Comparison of ENCODE assay signal across 1 cellular context in the genomic region with DNA sequence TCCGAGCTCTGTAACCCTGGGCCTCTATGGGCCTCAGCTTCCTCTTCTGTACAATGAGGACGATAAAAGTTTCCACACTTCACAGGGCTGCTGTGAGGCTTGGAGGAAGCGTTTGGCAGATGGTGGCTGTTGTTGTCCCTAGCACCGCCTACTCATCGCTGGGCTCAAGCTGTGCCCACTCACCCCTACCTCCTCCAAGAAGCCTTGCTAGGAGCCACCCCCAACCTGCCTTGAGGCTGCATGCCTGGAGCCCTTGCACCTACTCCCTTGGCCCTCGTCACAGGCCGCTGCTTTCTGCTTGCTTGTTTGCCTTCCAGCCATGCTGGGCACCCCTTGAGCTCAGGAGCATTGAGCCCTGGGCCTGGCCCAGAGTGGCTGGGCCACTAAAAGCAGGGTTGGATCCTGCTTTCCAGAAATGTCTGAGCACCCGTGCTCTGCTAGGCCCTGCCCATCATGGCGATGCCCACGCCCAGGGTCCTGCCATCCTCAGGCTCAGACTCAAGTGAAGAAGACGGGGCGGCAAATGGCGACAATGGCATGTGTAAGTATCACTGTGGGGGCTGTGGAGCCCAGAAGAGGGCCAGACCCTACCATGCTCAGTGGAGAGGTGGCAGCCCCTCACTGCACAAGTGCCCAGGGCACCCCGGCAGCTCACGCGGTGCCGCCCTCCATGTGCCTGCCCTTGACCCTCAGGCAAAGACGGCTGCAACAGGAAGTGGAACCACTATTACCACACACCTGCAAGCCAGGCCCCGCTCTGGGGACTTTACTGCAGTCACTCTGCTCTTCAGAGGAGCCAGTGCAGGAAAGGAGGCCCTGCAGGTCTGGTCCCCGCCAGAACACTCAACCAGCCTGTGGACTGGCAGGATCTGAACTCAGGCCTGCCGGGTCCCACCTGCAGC.
TF ChIP-seq lines count a peak whose summit lies in the region.

No MANE protein-coding gene starts in this region.

TF ChIP-seq in SK-N-SH, 30 proteins besides CTCF, POLR2A, EP300 and RAD21:
- TF ChIP-seq TEAD4 (IDR thresholded peaks at IDR 0.05; ENCODE audit: borderline replicate concordance, insufficient read depth) (no peak), TAF1 (IDR thresholded peaks at IDR 0.05; ENCODE audit: borderline replicate concordance, low read depth, low read length) (no peak), FOXJ3 (CRISPR knock-in tag; IDR thresholded peaks at IDR 0.05) (no peak), POLR2AphosphoS5 (IDR thresholded peaks at IDR 0.05; ENCODE audit: low read depth, low read length) (no peak), NRF1 (IDR thresholded peaks at IDR 0.05; ENCODE audit: low read depth, low read length) (no peak), GABPA (IDR thresholded peaks at IDR 0.05; ENCODE audit: low read depth) (no peak), MEF2A (IDR thresholded peaks at IDR 0.05; ENCODE audit: borderline replicate concordance, low read depth) (no peak), MXI1 (IDR thresholded peaks at IDR 0.05; ENCODE audit: low read depth, low read length) (no peak), JUND (IDR thresholded peaks at IDR 0.05) (no peak), FOXM1 (IDR thresholded peaks at IDR 0.05; ENCODE audit: low read depth) (no peak), RFX5 (IDR thresholded peaks at IDR 0.05; ENCODE audit: low read length) (no peak), SIN3A (IDR thresholded peaks at IDR 0.05; ENCODE audit: borderline replicate concordance, low read depth, low read length) (no peak)
- TF ChIP-seq, protein P1, sequence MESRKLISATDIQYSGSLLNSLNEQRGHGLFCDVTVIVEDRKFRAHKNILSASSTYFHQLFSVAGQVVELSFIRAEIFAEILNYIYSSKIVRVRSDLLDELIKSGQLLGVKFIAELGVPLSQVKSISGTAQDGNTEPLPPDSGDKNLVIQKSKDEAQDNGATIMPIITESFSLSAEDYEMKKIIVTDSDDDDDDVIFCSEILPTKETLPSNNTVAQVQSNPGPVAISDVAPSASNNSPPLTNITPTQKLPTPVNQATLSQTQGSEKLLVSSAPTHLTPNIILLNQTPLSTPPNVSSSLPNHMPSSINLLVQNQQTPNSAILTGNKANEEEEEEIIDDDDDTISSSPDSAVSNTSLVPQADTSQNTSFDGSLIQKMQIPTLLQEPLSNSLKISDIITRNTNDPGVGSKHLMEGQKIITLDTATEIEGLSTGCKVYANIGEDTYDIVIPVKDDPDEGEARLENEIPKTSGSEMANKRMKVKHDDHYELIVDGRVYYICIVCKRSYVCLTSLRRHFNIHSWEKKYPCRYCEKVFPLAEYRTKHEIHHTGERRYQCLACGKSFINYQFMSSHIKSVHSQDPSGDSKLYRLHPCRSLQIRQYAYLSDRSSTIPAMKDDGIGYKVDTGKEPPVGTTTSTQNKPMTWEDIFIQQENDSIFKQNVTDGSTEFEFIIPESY (IDR thresholded peaks at IDR 0.05; ENCODE audit: borderline replicate concordance, low read depth), result no peak
- TF ChIP-seq, protein P2, sequence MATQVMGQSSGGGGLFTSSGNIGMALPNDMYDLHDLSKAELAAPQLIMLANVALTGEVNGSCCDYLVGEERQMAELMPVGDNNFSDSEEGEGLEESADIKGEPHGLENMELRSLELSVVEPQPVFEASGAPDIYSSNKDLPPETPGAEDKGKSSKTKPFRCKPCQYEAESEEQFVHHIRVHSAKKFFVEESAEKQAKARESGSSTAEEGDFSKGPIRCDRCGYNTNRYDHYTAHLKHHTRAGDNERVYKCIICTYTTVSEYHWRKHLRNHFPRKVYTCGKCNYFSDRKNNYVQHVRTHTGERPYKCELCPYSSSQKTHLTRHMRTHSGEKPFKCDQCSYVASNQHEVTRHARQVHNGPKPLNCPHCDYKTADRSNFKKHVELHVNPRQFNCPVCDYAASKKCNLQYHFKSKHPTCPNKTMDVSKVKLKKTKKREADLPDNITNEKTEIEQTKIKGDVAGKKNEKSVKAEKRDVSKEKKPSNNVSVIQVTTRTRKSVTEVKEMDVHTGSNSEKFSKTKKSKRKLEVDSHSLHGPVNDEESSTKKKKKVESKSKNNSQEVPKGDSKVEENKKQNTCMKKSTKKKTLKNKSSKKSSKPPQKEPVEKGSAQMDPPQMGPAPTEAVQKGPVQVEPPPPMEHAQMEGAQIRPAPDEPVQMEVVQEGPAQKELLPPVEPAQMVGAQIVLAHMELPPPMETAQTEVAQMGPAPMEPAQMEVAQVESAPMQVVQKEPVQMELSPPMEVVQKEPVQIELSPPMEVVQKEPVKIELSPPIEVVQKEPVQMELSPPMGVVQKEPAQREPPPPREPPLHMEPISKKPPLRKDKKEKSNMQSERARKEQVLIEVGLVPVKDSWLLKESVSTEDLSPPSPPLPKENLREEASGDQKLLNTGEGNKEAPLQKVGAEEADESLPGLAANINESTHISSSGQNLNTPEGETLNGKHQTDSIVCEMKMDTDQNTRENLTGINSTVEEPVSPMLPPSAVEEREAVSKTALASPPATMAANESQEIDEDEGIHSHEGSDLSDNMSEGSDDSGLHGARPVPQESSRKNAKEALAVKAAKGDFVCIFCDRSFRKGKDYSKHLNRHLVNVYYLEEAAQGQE (IDR thresholded peaks at IDR 0.05; ENCODE audit: low read depth, low read length), result no peak
- TF ChIP-seq, protein P3, sequence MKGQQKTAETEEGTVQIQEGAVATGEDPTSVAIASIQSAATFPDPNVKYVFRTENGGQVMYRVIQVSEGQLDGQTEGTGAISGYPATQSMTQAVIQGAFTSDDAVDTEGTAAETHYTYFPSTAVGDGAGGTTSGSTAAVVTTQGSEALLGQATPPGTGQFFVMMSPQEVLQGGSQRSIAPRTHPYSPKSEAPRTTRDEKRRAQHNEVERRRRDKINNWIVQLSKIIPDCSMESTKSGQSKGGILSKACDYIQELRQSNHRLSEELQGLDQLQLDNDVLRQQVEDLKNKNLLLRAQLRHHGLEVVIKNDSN (IDR thresholded peaks at IDR 0.05; ENCODE audit: borderline replicate concordance, low read depth), result no peak
